Comparison of ENCODE assay signal across 22 cellular contexts in the genomic region with DNA sequence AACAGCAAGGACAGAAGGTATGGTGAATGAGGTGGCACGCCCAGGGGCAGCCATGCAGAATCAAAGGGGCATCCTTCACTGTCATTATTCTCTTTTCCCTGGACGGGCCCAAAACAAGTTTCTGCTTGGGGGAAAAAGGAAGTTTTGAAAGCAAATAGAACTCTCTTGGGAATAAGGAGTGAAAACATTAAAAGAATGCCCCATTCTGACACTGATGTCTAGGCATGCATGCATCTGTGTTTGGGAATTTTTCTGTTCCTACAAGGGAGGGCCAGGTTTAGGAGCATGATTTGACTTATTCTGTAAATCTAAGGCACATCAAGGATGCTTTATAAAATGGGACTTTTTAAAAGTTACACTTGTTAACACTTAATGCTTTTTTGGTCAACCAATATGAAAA. TPM values are rescaled to one million over a fixed set of nuclear protein-coding genes. Genes with fewer than 3 reads are reported as not detected.
"Had no signal": no experiment of that assay in that cellular context is flagged by ENCODE, and none has a peak within 500 bp of the region (broad histone marks: within the 10 kb centered on the region; RNA-seq: fewer than 3 reads in every experiment).

No MANE protein-coding gene starts in this region.

- H3K4me3 ChIP-seq: ascending aorta, cardiac muscle cell, prostate gland, smooth muscle cell, stomach, testis, upper lobe of right lung had no signal

- H3K4me3 Mint-ChIP-seq: activated CD4-positive, alpha-beta T cell treated with anti-CD3 and anti-CD28 coated beads, Interleukin-2, amount 10 ng/mL, durations not matched to agents 7 days and 5 days; activated T-helper 1 cell treated with anti-CD3 and anti-CD28 coated beads, Interleukin-12 subunit alpha, Interleukin-12 subunit beta, Interleukin-2, Interleukin-4 antibody, amounts not matched to agents 30 ng/mL and 10 ng/mL and 1 ng/mL, durations not matched to agents 14 hours and 24 hours and 36 hours; nephron had no signal

- H3K27ac Mint-ChIP-seq: activated CD4-positive, alpha-beta T cell treated with anti-CD3 and anti-CD28 coated beads, Interleukin-2, amount 10 ng/mL, durations not matched to agents 7 days and 5 days; activated T-helper 1 cell treated with anti-CD3 and anti-CD28 coated beads, Interleukin-12 subunit alpha, Interleukin-12 subunit beta, Interleukin-2, Interleukin-4 antibody, amounts not matched to agents 30 ng/mL and 10 ng/mL and 1 ng/mL, durations not matched to agents 14 hours and 24 hours and 36 hours; nephron had no signal

- DNase-seq: activated CD4-positive, alpha-beta T cell treated with anti-CD3 and anti-CD28 coated beads, Interleukin-2, amount 10 ng/mL, durations not matched to agents 7 days and 5 days; activated CD4-positive, CD25-positive, alpha-beta regulatory T cell; activated CD8-positive, alpha-beta memory T cell treated with anti-CD3 and anti-CD28 coated beads for 24 hours; foreskin keratinocyte; glutamatergic neuron; mesendoderm; nucleus accumbens; right cardiac atrium; stimulated activated CD4-positive, alpha-beta T cell treated with anti-CD3 and anti-CD28 coated beads, Interleukin-4, amount 100 ng/mL, for 4 hours; stimulated activated CD8-positive, alpha-beta memory T cell treated with anti-CD3 and anti-CD28 coated beads, Interleukin-4, amount 100 ng/mL, for 48 hours; stomach; SW 1271; testis; upper lobe of right lung had no signal

- H3K4me1 Mint-ChIP-seq: nephron had no signal

- H3K27me3 Mint-ChIP-seq: activated CD4-positive, alpha-beta T cell treated with anti-CD3 and anti-CD28 coated beads, Interleukin-2, amount 10 ng/mL, durations not matched to agents 7 days and 5 days had no signal

- H3K9me3 Mint-ChIP-seq: activated CD4-positive, alpha-beta T cell treated with anti-CD3 and anti-CD28 coated beads, Interleukin-2, amount 10 ng/mL, durations not matched to agents 7 days and 5 days; activated T-helper 1 cell treated with anti-CD3 and anti-CD28 coated beads, Interleukin-12 subunit alpha, Interleukin-12 subunit beta, Interleukin-2, Interleukin-4 antibody, amounts not matched to agents 30 ng/mL and 10 ng/mL and 1 ng/mL, durations not matched to agents 14 hours and 24 hours and 36 hours; nephron had no signal

- ATAC-seq: esophagus mucosa, foreskin keratinocyte, right cardiac atrium, upper lobe of right lung had no signal

RNA-seq across cellular contexts. Expression of a gene that starts 34.3 kb away (rescaled TPM):
- total RNA-seq: activated CD4-positive, alpha-beta T cell treated with anti-CD3 and anti-CD28 coated beads, Interleukin-2, amount 10 ng/mL, durations not matched to agents 7 days and 5 days; activated T-helper 1 cell treated with anti-CD3 and anti-CD28 coated beads, Interleukin-12 subunit alpha, Interleukin-12 subunit beta, Interleukin-2, Interleukin-4 antibody, amounts not matched to agents 30 ng/mL and 10 ng/mL and 1 ng/mL, durations not matched to agents 14 hours and 24 hours and 36 hours; ascending aorta; cardiac muscle cell; esophagus mucosa; foreskin keratinocyte; right cardiac atrium; smooth muscle cell; stomach; T-helper 2 cell treated with Interferon-gamma antibody and Interleukin-4, amounts not matched to agents 100 ng/mL and 5 ng/mL, for 36 hours; upper lobe of right lung had no signal
